In the genomic region with DNA sequence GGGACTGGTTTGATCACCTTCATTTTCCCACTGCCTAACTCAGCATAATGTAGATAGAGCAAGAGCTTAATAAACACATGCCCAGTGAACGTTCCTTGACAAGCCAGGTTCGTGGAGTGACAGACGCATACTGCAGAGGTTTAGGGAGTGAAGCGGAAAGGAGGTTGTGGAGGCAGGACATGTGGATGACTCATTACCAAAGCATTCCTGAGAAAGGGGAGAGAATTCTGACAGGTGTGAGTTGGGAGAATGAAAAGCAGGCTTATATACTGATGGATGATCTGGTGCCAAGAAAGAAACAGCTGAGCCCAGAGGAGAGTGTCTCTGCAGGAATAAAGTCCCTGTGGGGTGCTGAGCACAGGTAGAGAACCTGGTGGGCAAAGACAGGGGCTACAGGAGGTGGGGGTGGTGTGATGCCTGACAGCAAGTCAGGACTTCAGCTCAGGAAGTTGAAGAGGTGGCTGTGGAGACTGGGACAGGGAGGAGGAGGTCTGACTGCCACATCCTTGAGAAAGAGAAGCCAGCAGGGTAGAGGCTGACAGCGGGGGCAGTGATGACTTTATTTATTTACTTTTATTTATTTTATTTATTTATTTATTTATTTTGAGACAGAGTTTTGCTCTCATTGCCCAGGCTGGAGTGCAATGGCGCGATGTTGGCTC, we compare ENCODE assay signal across 1 cellular context.
TF ChIP-seq lines count a peak whose summit lies in the region.

No MANE protein-coding gene starts in this region.

TF ChIP-seq in WTC11, 78 proteins besides CTCF, POLR2A, EP300 and RAD21 (continued from another document):
- TF ChIP-seq, protein P1, sequence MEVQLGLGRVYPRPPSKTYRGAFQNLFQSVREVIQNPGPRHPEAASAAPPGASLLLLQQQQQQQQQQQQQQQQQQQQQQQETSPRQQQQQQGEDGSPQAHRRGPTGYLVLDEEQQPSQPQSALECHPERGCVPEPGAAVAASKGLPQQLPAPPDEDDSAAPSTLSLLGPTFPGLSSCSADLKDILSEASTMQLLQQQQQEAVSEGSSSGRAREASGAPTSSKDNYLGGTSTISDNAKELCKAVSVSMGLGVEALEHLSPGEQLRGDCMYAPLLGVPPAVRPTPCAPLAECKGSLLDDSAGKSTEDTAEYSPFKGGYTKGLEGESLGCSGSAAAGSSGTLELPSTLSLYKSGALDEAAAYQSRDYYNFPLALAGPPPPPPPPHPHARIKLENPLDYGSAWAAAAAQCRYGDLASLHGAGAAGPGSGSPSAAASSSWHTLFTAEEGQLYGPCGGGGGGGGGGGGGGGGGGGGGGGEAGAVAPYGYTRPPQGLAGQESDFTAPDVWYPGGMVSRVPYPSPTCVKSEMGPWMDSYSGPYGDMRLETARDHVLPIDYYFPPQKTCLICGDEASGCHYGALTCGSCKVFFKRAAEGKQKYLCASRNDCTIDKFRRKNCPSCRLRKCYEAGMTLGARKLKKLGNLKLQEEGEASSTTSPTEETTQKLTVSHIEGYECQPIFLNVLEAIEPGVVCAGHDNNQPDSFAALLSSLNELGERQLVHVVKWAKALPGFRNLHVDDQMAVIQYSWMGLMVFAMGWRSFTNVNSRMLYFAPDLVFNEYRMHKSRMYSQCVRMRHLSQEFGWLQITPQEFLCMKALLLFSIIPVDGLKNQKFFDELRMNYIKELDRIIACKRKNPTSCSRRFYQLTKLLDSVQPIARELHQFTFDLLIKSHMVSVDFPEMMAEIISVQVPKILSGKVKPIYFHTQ (CRISPR knock-in tag; IDR thresholded peaks at IDR 0.05) = no peak
